ENCODE assay signal across 8 cellular contexts in genomic region chr18:47953471-47953931, GRCh38. TPM values are rescaled to one million over a fixed set of nuclear protein-coding genes. Genes with fewer than 3 reads are reported as not detected.
DNase-seq lines count a peak whose midpoint lies in the region; ATAC-seq and TF ChIP-seq lines count a peak whose summit lies in the region.

No MANE protein-coding gene starts in this region.

- WGBS in ovary, 3 donors = 47 to 52% (median 47%) methylated on average over 6 of the region's 6 CpGs

- no peak for TF ChIP-seq POLR2A in ovary (IDR thresholded peaks at IDR 0.05)

- no peak overlapping the region for H3K9ac ChIP-seq in adipocyte (ENCODE audit: low read length)

- TF ChIP-seq CTCF in ovary (IDR thresholded peaks at IDR 0.05) = no peak

- peak; percentile 48 for ATAC-seq in HG02870 (IDR thresholded peaks at IDR 0.05; ENCODE audit: unreplicated experiment)

- intact Hi-C loops in ovary (cut with DNase I) = no loop called here

- peaks cover 23% of the 10 kb centered on the region for H3K4me1 ChIP-seq in adipocyte (ENCODE audit: control insufficient read depth, insufficient read depth, low read length)
- H3K4me1 ChIP-seq in ovary (ENCODE audit: insufficient read depth) = no peaks in the 10 kb centered on the region

- H3K27me3 ChIP-seq in adipocyte (replicated peaks; ENCODE audit: control insufficient read depth, insufficient read depth, low read length) (peaks cover 10% of the 10 kb centered on the region), ovary (no peaks in the 10 kb centered on the region)

- H3K9me3 ChIP-seq in adipocyte (ENCODE audit: control insufficient read depth, low read length) (no peaks in the 10 kb centered on the region), ovary (no peaks in the 10 kb centered on the region)

- TF ChIP-seq EP300 in ovary (IDR thresholded peaks at IDR 0.05) = no peak

- DNase-seq in stimulated activated CD4-positive, alpha-beta T cell treated with anti-CD3 and anti-CD28 coated beads, Interleukin-15, amount 100 ng/mL, for 24 hours = peak; percentile 30
- no peak for DNase-seq in stimulated activated CD4-positive, alpha-beta T cell treated with anti-CD3 and anti-CD28 coated beads, Interleukin-4, amount 100 ng/mL, for 1 hour
- peak; percentile 91 to 96 for DNase-seq in NCI-H524 (lab: John Stamatoyannopoulos, UW)
- DNase-seq in adipocyte (ENCODE audit: low read depth) = peak; percentile 57
- peak; percentile 45 for DNase-seq in kidney glomerular epithelial cell (lab: John Stamatoyannopoulos, UW)
- DNase-seq in NCI-H1436 (lab: John Stamatoyannopoulos, UW) = no peak
- DNase-seq in ovary = no peak

- H3K36me3 ChIP-seq in adipocyte (ENCODE audit: control insufficient read depth, insufficient read depth, low read length, severe bottlenecking) = no peaks in the 10 kb centered on the region
- H3K36me3 ChIP-seq in ovary = no peaks in the 10 kb centered on the region

- H3K4me3 ChIP-seq in adipocyte (ENCODE audit: low read length) (no peak overlapping the region), ovary (no peak overlapping the region)

- H3K27ac ChIP-seq in ovary = no peak overlapping the region

RNA-seq across cellular contexts. Expression of gene SMAD2, which starts 23.0 kb away (rescaled TPM):
- total RNA-seq in ovary = 100 to 1,000 TPM in 5 of 7 donors, 10 to 100 TPM in 2; 27.9 to 160 (median 132) TPM
- 100 to 1,000 TPM in 1 of 2 donors, 10 to 100 TPM in 1; 48.2 to 109 TPM for polyA plus RNA-seq in ovary

Comparison
In these comparisons a context has a peak if more than half of its experiments do, and no peak if none do; other contexts are left out.
1. DNase-seq: peak in stimulated activated CD4-positive, alpha-beta T cell treated with anti-CD3 and anti-CD28 coated beads, Interleukin-15, amount 100 ng/mL, for 24 hours (single experiment), NCI-H524 (2 of 2), adipocyte (single experiment) and kidney glomerular epithelial cell (single experiment); none in stimulated activated CD4-positive, alpha-beta T cell treated with anti-CD3 and anti-CD28 coated beads, Interleukin-4, amount 100 ng/mL, for 1 hour (single experiment), NCI-H1436 (single experiment) and ovary (0 of 5).